In the genomic region with DNA sequence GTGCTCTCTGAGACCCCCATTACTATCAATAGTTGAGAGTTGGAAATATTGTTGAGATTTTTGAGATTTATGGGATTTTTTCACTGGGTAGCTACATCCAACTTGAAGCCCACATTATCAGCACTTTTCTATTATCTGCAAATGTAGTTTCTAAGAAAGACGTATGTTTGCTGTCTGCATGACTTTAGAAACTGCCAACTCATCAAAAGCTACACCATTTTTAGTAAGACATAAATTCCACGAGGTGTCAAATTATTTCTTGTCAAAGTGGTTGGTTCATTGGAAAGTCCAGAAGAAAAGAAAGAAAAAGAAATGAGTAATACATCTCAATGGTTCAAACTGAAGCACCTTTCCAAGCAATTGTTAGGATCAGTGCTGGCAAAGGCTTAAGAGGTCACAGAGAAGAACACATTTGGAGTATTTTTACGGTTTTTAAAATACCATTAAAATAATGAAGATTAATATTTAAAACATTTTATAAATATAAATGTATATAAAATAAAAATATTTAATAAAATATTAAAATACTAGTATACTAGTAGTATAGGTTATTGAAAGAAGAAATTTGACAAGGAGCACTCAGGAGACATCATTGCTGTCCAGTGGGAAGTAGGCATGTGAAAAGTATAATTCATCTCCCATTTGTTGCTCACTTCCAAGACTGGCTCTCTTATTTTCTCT, we compare ENCODE assay signal across 20 cellular contexts.
DNase-seq lines count a peak whose midpoint lies in the region; ATAC-seq, FAIRE-seq and TF ChIP-seq lines count a peak whose summit lies in the region.
"Had no signal": no experiment of that assay in that cellular context is flagged by ENCODE, and none has a peak within 500 bp of the region (broad histone marks: within the 10 kb centered on the region; RNA-seq: fewer than 3 reads in every experiment).

No MANE protein-coding gene starts in this region.

- H2BK20ac ChIP-seq in IMR-90 (ENCODE audit: low read depth, low read length) (no peak overlapping the region), H1 (ENCODE audit: low read length) (no peak overlapping the region)

- no TSS peak for BruUV-seq in IMR-90 (replicated peaks; lab: Mats Ljungman, UMichigan)

- H3K36me3 ChIP-seq in IMR-90 (ENCODE audit: control insufficient read depth, insufficient read depth, low read length) (no peaks in the 10 kb centered on the region), H1 (ENCODE audit: control insufficient read depth in 2 of 4, insufficient read depth in 4 of 4, low read length in 3 of 4) (no peaks in the 10 kb centered on the region)
- H3K36me3 ChIP-seq: BLaER1, HAP-1 had no signal

- H3K4me3 ChIP-seq in IMR-90 (ENCODE audit: insufficient read depth, low read depth, low read length) = no peak overlapping the region
- no peak overlapping the region for H3K4me3 ChIP-seq in H1 (ENCODE audit: extremely low read depth in 1 of 4, insufficient read depth in 2 of 4, low read depth in 3 of 4, low read length in 4 of 4)
- H3K4me3 ChIP-seq: BLaER1, GM12878, GM23338, HAP-1 had no signal

- TF ChIP-seq CTCF in IMR-90 (conservative IDR thresholded peaks at IDR 0.05; ENCODE audit: low read depth, low read length) (no peak), VCaP (conservative IDR thresholded peaks at IDR 0.05) (no peak), H1 (IDR thresholded peaks at IDR 0.05; ENCODE audit: control extremely low read depth in 1 of 3, insufficient read depth in 1 of 3, low read depth in 1 of 3, low read length in 3 of 3) (no peak), foreskin keratinocyte (conservative IDR thresholded peaks at IDR 0.05) (no peak)

- H3K27ac ChIP-seq in IMR-90 (ENCODE audit: insufficient read depth, low read length) (no peak overlapping the region), VCaP (peak overlapping the region; percentile 40; the same call in 1 of the 2 replicates), H1 (ENCODE audit: low read depth, low read length) (no peak overlapping the region), foreskin keratinocyte (no peak overlapping the region)
- H3K27ac ChIP-seq: BLaER1, C4-2B had no signal

- H4K8ac ChIP-seq in IMR-90 (ENCODE audit: low read depth in 2 of 2, low read length in 2 of 2) (no peak overlapping the region), H1 (ENCODE audit: extremely low read depth, insufficient read depth, low read length) (no peak overlapping the region)

- no peak for FAIRE-seq in H1 (lab: Jason Lieb, UNC)
- FAIRE-seq: D721Med, GM12878, H54 had no signal

- H3K18ac ChIP-seq in IMR-90 (ENCODE audit: low read depth, low read length) (no peak overlapping the region), H1 (ENCODE audit: extremely low read depth, low read length) (no peak overlapping the region)

- no CpG with 5 or more reads among the region's 3 CpGs for WGBS in IMR-90 (ENCODE audit: extremely low coverage in 2 of 2, insufficient read length in 1 of 2), 2 experiments
- 88% methylated on average over 3 of the region's 3 CpGs; no CpG with 5 or more reads in 1 of the 2 experiments for WGBS in H1 (ENCODE audit: extremely low coverage in 1 of 2, insufficient coverage in 1 of 2, insufficient read length in 1 of 2, insufficient replicate concordance in 2 of 2, low coverage in 1 of 2, low lambda C conversion rate in 2 of 2, missing lambda C conversion rate in 1 of 2), 2 experiments

- H2BK120ac ChIP-seq in IMR-90 (ENCODE audit: low read depth, low read length) (no peak overlapping the region), H1 (replicated peaks; ENCODE audit: low read depth, low read length) (no peak overlapping the region)

- H3K4ac ChIP-seq in IMR-90 (ENCODE audit: low read depth, low read length) (no peak overlapping the region), H1 (replicated peaks; ENCODE audit: insufficient read length, low read depth, low read length) (no peak overlapping the region)

- H3K4me2 ChIP-seq in IMR-90 (ENCODE audit: low read depth, low read length) (no peak overlapping the region), H1 (ENCODE audit: insufficient read depth in 1 of 2, low read depth in 2 of 2, low read length in 2 of 2) (no peak overlapping the region)
- H3K4me2 ChIP-seq: BLaER1, GM23338 had no signal

- no peak for TF ChIP-seq RAD21 in IMR-90 (IDR thresholded peaks at IDR 0.05; ENCODE audit: low read length)
- TF ChIP-seq RAD21 in H1 (IDR thresholded peaks at IDR 0.05 in 1 of 2, conservative IDR thresholded peaks at IDR 0.05 in 1 of 2; ENCODE audit: low read depth in 2 of 2, low read length in 2 of 2) = no peak

- in situ Hi-C loops in IMR-90 (cut with MboI; ENCODE audit: low sequenced_read_pairs) = no loop called here

- H4K5ac ChIP-seq in IMR-90 (ENCODE audit: low read depth, low read length) (no peak overlapping the region), H1 (ENCODE audit: insufficient read length, low read depth, low read length) (no peak overlapping the region)

- no peaks in the 10 kb centered on the region for H3K79me1 ChIP-seq in IMR-90 (ENCODE audit: low read depth in 1 of 2, low read length in 2 of 2)
- no peaks in the 10 kb centered on the region for H3K79me1 ChIP-seq in H1 (ENCODE audit: low read depth, low read length)

- H3K9me3 ChIP-seq in IMR-90 (ENCODE audit: control insufficient read depth, insufficient read depth, low read length) (peaks cover 2% of the 10 kb centered on the region; the same call in 1 of the 2 replicates), H1 (ENCODE audit: insufficient read depth in 2 of 2, low read depth in 1 of 2, low read length in 1 of 2) (peaks cover 0 to 5% of the 10 kb centered on the region in 2 experiments; a peak in 1 of 4 replicates)
- H3K9me3 ChIP-seq: HAP-1 had no signal

- no peak overlapping the region for H4K91ac ChIP-seq in IMR-90 (ENCODE audit: insufficient read depth, low read depth, low read length)
- H4K91ac ChIP-seq in H1 (replicated peaks; ENCODE audit: insufficient read length, low read length) = no peak overlapping the region

- TF ChIP-seq POLR2A in IMR-90 (IDR thresholded peaks at IDR 0.05; ENCODE audit: low read depth, low read length) = no peak
- TF ChIP-seq POLR2A in H1 (IDR thresholded peaks at IDR 0.05; ENCODE audit: control extremely low read depth in 1 of 2, low read depth in 2 of 2, low read length in 2 of 2) = no peak

- H4K20me1 ChIP-seq in IMR-90 (ENCODE audit: insufficient read depth, low read length) = no peaks in the 10 kb centered on the region
- H4K20me1 ChIP-seq in H1 (replicated peaks in 1 of 2; ENCODE audit: control insufficient read depth in 1 of 2, insufficient read depth in 2 of 2, low read length in 2 of 2) = no peaks in the 10 kb centered on the region
- H4K20me1 ChIP-seq: BLaER1 had no signal

- CTCF ChIA-PET in IMR-90 (lab: Yijun Ruan, JAX) (no interaction called here), H1 (lab: Charles Lee; ENCODE audit: partially characterized antibody) (no interaction called here)

- H3K27me3 ChIP-seq in IMR-90 (ENCODE audit: control insufficient read depth, insufficient read depth, low read length) = no peaks in the 10 kb centered on the region
- no peaks in the 10 kb centered on the region for H3K27me3 ChIP-seq in H1 (replicated peaks in 1 of 4; ENCODE audit: control insufficient read depth in 3 of 4, extremely low read depth in 1 of 4, insufficient read depth in 3 of 4, low read length in 3 of 4)
- H3K27me3 ChIP-seq in foreskin keratinocyte = no peaks in the 10 kb centered on the region
- H3K27me3 ChIP-seq: BLaER1 had no signal

- no peak overlapping the region for H3K23ac ChIP-seq in IMR-90 (ENCODE audit: low read depth, low read length)
- H3K23ac ChIP-seq in H1 (ENCODE audit: insufficient read length) = no peak overlapping the region

- no peaks in the 10 kb centered on the region for H3K4me1 ChIP-seq in IMR-90 (ENCODE audit: control insufficient read depth, insufficient read depth, low read length)
- peaks cover 0 to 2% (median 0%) of the 10 kb centered on the region in 4 experiments; a peak in 1 of 7 replicates for H3K4me1 ChIP-seq in H1 (replicated peaks in 1 of 4; ENCODE audit: control insufficient read depth in 3 of 4, insufficient read depth in 4 of 4, low read length in 3 of 4)
- H3K4me1 ChIP-seq in foreskin keratinocyte = no peaks in the 10 kb centered on the region
- H3K4me1 ChIP-seq: BLaER1, HAP-1 had no signal

- H2AK5ac ChIP-seq in IMR-90 (ENCODE audit: low read depth, low read length) (no peak overlapping the region), H1 (ENCODE audit: low read depth, low read length) (no peak overlapping the region)

- H2BK15ac ChIP-seq in IMR-90 (ENCODE audit: low read depth, low read length) (no peak overlapping the region), H1 (ENCODE audit: low read length) (no peak overlapping the region)

- POLR2A ChIA-PET in IMR-90 (lab: Charles Lee; ENCODE audit: unreplicated experiment) (no interaction called here), H1 (lab: Charles Lee; ENCODE audit: partially characterized antibody) (no interaction called here)

- ATAC-seq in IMR-90 (ENCODE audit: low read depth) = no peak
- no peak for ATAC-seq in foreskin keratinocyte
- no peak for ATAC-seq in HG03045 (IDR thresholded peaks at IDR 0.05; ENCODE audit: unreplicated experiment)
- ATAC-seq: CD8-positive, alpha-beta T cell; GM12878; GM23338 had no signal

- dilution Hi-C loops in IMR-90 (cut with HindIII; ENCODE audit: low sequenced_read_pairs, unreplicated experiment) = no loop called here

- intact Hi-C loops in IMR-90 (cut with micrococcal nuclease) = no loop called here

- no peak overlapping the region for H2BK12ac ChIP-seq in H1 (ENCODE audit: low read depth, low read length)

- no peaks in the 10 kb centered on the region for H3K79me2 ChIP-seq in H1 (ENCODE audit: control insufficient read depth in 1 of 2, insufficient read depth in 2 of 2, low read length in 2 of 2)

- H3K56ac ChIP-seq in IMR-90 (ENCODE audit: extremely low read depth, insufficient read depth, low read length) = no peak overlapping the region
- H3K56ac ChIP-seq in H1 (replicated peaks; ENCODE audit: insufficient read length, low read depth, low read length) = no peak overlapping the region

- H3K9me1 ChIP-seq in IMR-90 (ENCODE audit: insufficient read depth, low read length) = no peaks in the 10 kb centered on the region

- H3K9ac ChIP-seq in IMR-90 (ENCODE audit: low read depth, low read length) (no peak overlapping the region), H1 (replicated peaks in 1 of 4; ENCODE audit: extremely low read depth in 1 of 4, low read depth in 3 of 4, low read length in 3 of 4) (no peak overlapping the region)
- H3K9ac ChIP-seq: BLaER1 had no signal

- TF ChIP-seq EP300 in H1 (IDR thresholded peaks at IDR 0.05; ENCODE audit: borderline replicate concordance in 1 of 2, low read depth in 2 of 2, low read length in 2 of 2) = no peak

- H2AFZ ChIP-seq in IMR-90 (replicated peaks; ENCODE audit: low read length, poor library complexity) = no peak overlapping the region
- no peak overlapping the region for H2AFZ ChIP-seq in H1 (ENCODE audit: low read length)
- H2AFZ ChIP-seq: GM23338 had no signal

- no peak for DNase-seq in IMR-90
- no peak for DNase-seq in H1 (ENCODE audit: low read depth in 1 of 2, low spot score in 2 of 2)
- DNase-seq in foreskin keratinocyte = no peak
- DNase-seq in COLO829 (ENCODE audit: low spot score) = no peak
- DNase-seq: CD4-positive, CD25-positive, alpha-beta regulatory T cell; CD8-positive, alpha-beta T cell; DMS 273 treated with DMSO at 0.1 percent for 48 hours; DMS79; EL; GDM1; HFFc6 had no signal

- H2BK5ac ChIP-seq in IMR-90 (ENCODE audit: low read depth, low read length, poor library complexity, severe bottlenecking) = no peak overlapping the region
- no peak overlapping the region for H2BK5ac ChIP-seq in H1 (ENCODE audit: low read depth, low read length)

- H3K14ac ChIP-seq in IMR-90 (replicated peaks; ENCODE audit: low read depth, low read length) (no peak overlapping the region), H1 (ENCODE audit: insufficient read length) (no peak overlapping the region)

- no peak overlapping the region for H2AK9ac ChIP-seq in IMR-90 (replicated peaks; ENCODE audit: low read depth, low read length, poor library complexity)

- H3K23me2 ChIP-seq in H1 (ENCODE audit: low read depth, low read length) = no peaks in the 10 kb centered on the region
